29 cellular contexts compared by ENCODE assay signal in the genomic region with DNA sequence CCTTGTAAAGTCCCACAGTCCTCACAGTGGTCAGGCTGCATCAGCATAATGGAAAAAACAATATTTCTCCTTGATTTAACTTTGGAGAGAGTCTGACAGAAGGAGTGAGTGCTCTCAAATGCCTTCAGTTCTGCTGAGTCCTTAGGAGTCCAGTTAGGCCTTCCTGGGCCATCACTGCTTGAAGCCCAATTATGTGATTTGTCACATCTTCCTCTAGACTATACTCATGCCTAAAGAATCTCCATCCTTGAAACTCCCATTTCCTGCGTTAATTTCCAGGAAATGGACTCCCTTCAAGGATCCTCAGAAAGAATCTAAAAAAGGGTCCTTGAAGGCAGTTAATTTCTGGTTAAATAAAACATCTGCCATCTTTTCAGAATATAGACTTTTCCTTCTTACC.
"Had no signal": no experiment of that assay in that cellular context is flagged by ENCODE, and none has a peak within 500 bp of the region (broad histone marks: within the 10 kb centered on the region; RNA-seq: fewer than 3 reads in every experiment).

No MANE protein-coding gene starts in this region.

- H3K4me3 Mint-ChIP-seq: activated B cell treated with CpG ODN at 0.5 μM for 24 hours; activated CD4-positive, alpha-beta T cell treated with anti-CD3 and anti-CD28 coated beads for 36 hours; activated naive CD8-positive, alpha-beta T cell treated with anti-CD3 and anti-CD28 coated beads for 36 hours; activated T-cell treated with anti-CD3 and anti-CD28 coated beads, Interleukin-2, amount 50 U/mL, for 24 hours; activated T-helper 17 cell treated with anti-CD3 and anti-CD28 coated beads, Interleukin-2, amount 50 U/mL, for 72 hours; immature natural killer cell; naive thymus-derived CD4-positive, alpha-beta T cell; neural progenitor cell; stimulated activated naive B cell treated with anti-CD40 and anti-IgM and Interleukin-4, amounts not matched to agents 10 μg/mL and 1 μg/mL and 100 μg/mL, for 72 hours had no signal

- H3K9me3 Mint-ChIP-seq: activated T-helper 17 cell treated with anti-CD3 and anti-CD28 coated beads, Interleukin-2, amount 50 U/mL, for 72 hours had no signal

- H3K36me3 ChIP-seq: left ventricle myocardium inferior, neural progenitor cell, sigmoid colon, vagina had no signal

- H3K27me3 Mint-ChIP-seq: activated CD4-positive, alpha-beta T cell treated with anti-CD3 and anti-CD28 coated beads for 36 hours; activated naive CD8-positive, alpha-beta T cell treated with anti-CD3 and anti-CD28 coated beads for 36 hours; activated T-cell treated with anti-CD3 and anti-CD28 coated beads, Interleukin-2, amount 50 U/mL, for 24 hours had no signal

- ATAC-seq: activated CD4-positive, alpha-beta T cell treated with anti-CD3 and anti-CD28 coated beads for 36 hours; activated T-helper 17 cell treated with anti-CD3 and anti-CD28 coated beads, Interleukin-2, amount 50 U/mL, for 72 hours; naive thymus-derived CD4-positive, alpha-beta T cell; stimulated activated naive B cell treated with anti-CD40 and anti-IgM and Interleukin-4, amounts not matched to agents 10 μg/mL and 1 μg/mL and 100 μg/mL, for 72 hours had no signal

- DNase-seq: activated B cell treated with CpG ODN at 0.5 μM for 24 hours; activated CD4-positive, alpha-beta T cell treated with anti-CD3 and anti-CD28 coated beads for 36 hours; activated CD4-positive, alpha-beta T cell treated with anti-CD3 and anti-CD28 coated beads, Interleukin-2, amount 50 U/mL, for 4 hours; activated CD8-positive, alpha-beta memory T cell treated with anti-CD3 and anti-CD28 coated beads for 24 hours; activated CD8-positive, alpha-beta memory T cell treated with anti-CD3 and anti-CD28 coated beads, Interleukin-2, amount 50 U/mL, for 4 hours; activated naive CD4-positive, alpha-beta T cell; activated naive CD8-positive, alpha-beta T cell treated with anti-CD3 and anti-CD28 coated beads for 36 hours; activated T-cell treated with anti-CD3 and anti-CD28 coated beads, Interleukin-2, amount 50 U/mL, for 24 hours; cortex of kidney; effector CD4-positive, alpha-beta T cell; erythroblast; glutamatergic neuron; immature natural killer cell; left ventricle myocardium inferior; naive thymus-derived CD4-positive, alpha-beta T cell; retina; sigmoid colon; stimulated activated CD4-positive, alpha-beta T cell treated with anti-CD3 and anti-CD28 coated beads, Interleukin-15, amount 100 ng/mL, for 24 hours; stimulated activated CD4-positive, alpha-beta T cell treated with anti-CD3 and anti-CD28 coated beads, Interleukin-2, amount 100 ng/mL, for 48 hours; stimulated activated CD8-positive, alpha-beta memory T cell treated with anti-CD3 and anti-CD28 coated beads, Interleukin-4, amount 100 ng/mL, for 48 hours; stimulated activated naive B cell treated with anti-CD40 and anti-IgM and Interleukin-4, amounts not matched to agents 10 μg/mL and 1 μg/mL and 100 μg/mL, for 72 hours; T1000; testis; trophoblast cell had no signal

- H3K27ac ChIP-seq: hepatocyte, left ventricle myocardium inferior, neural progenitor cell, sigmoid colon, testis had no signal

- H3K4me1 Mint-ChIP-seq: activated B cell treated with CpG ODN at 0.5 μM for 24 hours; activated naive CD8-positive, alpha-beta T cell treated with anti-CD3 and anti-CD28 coated beads for 36 hours; immature natural killer cell; neural progenitor cell; stimulated activated naive B cell treated with anti-CD40 and anti-IgM and Interleukin-4, amounts not matched to agents 10 μg/mL and 1 μg/mL and 100 μg/mL, for 72 hours had no signal

- H3K27ac Mint-ChIP-seq: activated B cell treated with CpG ODN at 0.5 μM for 24 hours; activated naive CD8-positive, alpha-beta T cell treated with anti-CD3 and anti-CD28 coated beads for 36 hours; activated T-cell treated with anti-CD3 and anti-CD28 coated beads, Interleukin-2, amount 50 U/mL, for 24 hours; activated T-helper 17 cell treated with anti-CD3 and anti-CD28 coated beads, Interleukin-2, amount 50 U/mL, for 72 hours; immature natural killer cell; neural progenitor cell; stimulated activated naive B cell treated with anti-CD40 and anti-IgM and Interleukin-4, amounts not matched to agents 10 μg/mL and 1 μg/mL and 100 μg/mL, for 72 hours had no signal

- H3K9me3 ChIP-seq: sigmoid colon, testis, vagina had no signal

- H3K4me3 ChIP-seq: hepatocyte, left ventricle myocardium inferior, neural progenitor cell, sigmoid colon, smooth muscle cell, testis, vagina had no signal

- H3K36me3 Mint-ChIP-seq: neural progenitor cell had no signal

- H3K27me3 ChIP-seq: hepatocyte, sigmoid colon, testis, vagina had no signal

- H3K4me1 ChIP-seq: left ventricle myocardium inferior, neural progenitor cell, sigmoid colon, testis, vagina had no signal
